In genomic region chr19:611506-611869, GRCh38 we compare ENCODE assay signal across 9 cellular contexts. TPM values are rescaled to one million over a fixed set of nuclear protein-coding genes. Genes with fewer than 3 reads are reported as not detected.
DNase-seq lines count a peak whose midpoint lies in the region; ATAC-seq and TF ChIP-seq lines count a peak whose summit lies in the region.
"Had no signal": no experiment of that assay in that cellular context is flagged by ENCODE, and none has a peak within 500 bp of the region (broad histone marks: within the 10 kb centered on the region; RNA-seq: fewer than 3 reads in every experiment).

No MANE protein-coding gene starts in this region.

- H3K9me3 Mint-ChIP-seq in activated naive CD4-positive, alpha-beta T cell treated with anti-CD3 and anti-CD28 coated beads for 36 hours = no peaks in the 10 kb centered on the region
- H3K9me3 Mint-ChIP-seq in naive thymus-derived CD4-positive, alpha-beta T cell = no peaks in the 10 kb centered on the region

- no peaks in the 10 kb centered on the region for H3K27me3 ChIP-seq in AG04450 (ENCODE audit: control insufficient read depth, insufficient read depth, low read length)
- H3K27me3 ChIP-seq in naive thymus-derived CD4-positive, alpha-beta T cell (ENCODE audit: control insufficient read depth in 2 of 2, insufficient read depth in 2 of 2, low read length in 2 of 2) = no peaks in the 10 kb centered on the region

- H3K4me1 Mint-ChIP-seq in activated naive CD4-positive, alpha-beta T cell treated with anti-CD3 and anti-CD28 coated beads for 36 hours (ENCODE audit: low read depth) = peaks cover 28% of the 10 kb centered on the region
- H3K4me1 Mint-ChIP-seq in naive thymus-derived CD4-positive, alpha-beta T cell = peaks cover 0 to 23% (median 17%) of the 10 kb centered on the region in 7 donors

- peak overlapping the region; percentile 87 for H3K27ac ChIP-seq in AG04450 (ENCODE audit: low read depth, low read length)
- peak overlapping the region; percentile 75 for H3K27ac ChIP-seq in naive thymus-derived CD4-positive, alpha-beta T cell (ENCODE audit: low read depth, low read length)

- intact Hi-C loops in activated naive CD4-positive, alpha-beta T cell treated with anti-CD3 and anti-CD28 coated beads for 36 hours (cut with micrococcal nuclease) = loop anchor here (1.0 to 5.0 kb wide), 5 partner anchors 22 to 651 kb away; partner anchors contain the start of genes BSG and POLRMT
- intact Hi-C loops in naive thymus-derived CD4-positive, alpha-beta T cell (cut with micrococcal nuclease) = loop anchor here (1.0 to 5.0 kb wide), 6 partner anchors 22 to 100 kb away; partner anchors contain the start of genes BSG (in 2 of the 2) and POLRMT (in 1 of the 2)

- CTCF ChIA-PET in AG04450 (lab: Charles Lee) = no interaction called here
- CTCF ChIA-PET in activated naive CD4-positive, alpha-beta T cell treated with anti-CD3 and anti-CD28 coated beads for 36 hours (lab: Charles Lee) = interaction anchor here (1.0 kb wide), 1 partner anchor 15 kb away, joined by 3 read pairs; no protein-coding TSS in a partner anchor
- CTCF ChIA-PET in naive thymus-derived CD4-positive, alpha-beta T cell (lab: Charles Lee) = no interaction called here

- no peak overlapping the region for H3K4me3 ChIP-seq in AG04450 (ENCODE audit: low read depth, low read length)
- peak overlapping the region; percentile 49 for H3K4me3 ChIP-seq in naive thymus-derived CD4-positive, alpha-beta T cell (ENCODE audit: low read length)

- no peaks in the 10 kb centered on the region for H3K27me3 Mint-ChIP-seq in activated naive CD4-positive, alpha-beta T cell treated with anti-CD3 and anti-CD28 coated beads for 36 hours (ENCODE audit: low read depth)
- no peaks in the 10 kb centered on the region for H3K27me3 Mint-ChIP-seq in naive thymus-derived CD4-positive, alpha-beta T cell

- peaks cover 12% of the 10 kb centered on the region in 2 donors for H3K4me1 ChIP-seq in naive thymus-derived CD4-positive, alpha-beta T cell (ENCODE audit: control insufficient read depth in 2 of 2, insufficient read depth in 2 of 2, low read length in 2 of 2)

- H3K9me3 ChIP-seq in AG04450 (ENCODE audit: control insufficient read depth, insufficient read depth, low read length) = no peaks in the 10 kb centered on the region; the same call in 1 of the 2 replicates
- no peaks in the 10 kb centered on the region for H3K9me3 ChIP-seq in naive thymus-derived CD4-positive, alpha-beta T cell (ENCODE audit: control insufficient read depth in 2 of 3, low read length in 3 of 3)

- H3K27ac Mint-ChIP-seq in activated naive CD4-positive, alpha-beta T cell treated with anti-CD3 and anti-CD28 coated beads for 36 hours = peak overlapping the region; percentile 94
- peak overlapping the region in 7 of 9 donors; percentile 80 to 98 (median 89) for H3K27ac Mint-ChIP-seq in naive thymus-derived CD4-positive, alpha-beta T cell

- DNase-seq in AG04450 (ENCODE audit: low read depth, low spot score) (peak; percentile 76), NCI-H226 (peak; percentile 24), hypothalamus (lab: John Stamatoyannopoulos, UW) (no peak)
- peak; percentile 87 for DNase-seq in activated naive CD4-positive, alpha-beta T cell treated with anti-CD3 and anti-CD28 coated beads for 36 hours
- DNase-seq in naive thymus-derived CD4-positive, alpha-beta T cell = peak in 1 of 9 donors; percentile 62

- H3K4me3 Mint-ChIP-seq in activated naive CD4-positive, alpha-beta T cell treated with anti-CD3 and anti-CD28 coated beads for 36 hours = peak overlapping the region; percentile 82
- H3K4me3 Mint-ChIP-seq in naive thymus-derived CD4-positive, alpha-beta T cell = peak overlapping the region; percentile 83 to 97 (median 94)

- POLR2A ChIA-PET in AG04450 (lab: Yijun Ruan, JAX) = interaction anchor here (0.6 kb wide), 1 partner anchor 859 kb away, joined by 3 read pairs; no protein-coding TSS in a partner anchor
- POLR2A ChIA-PET in naive thymus-derived CD4-positive, alpha-beta T cell (lab: Charles Lee) = interaction anchor here (0.6 to 1.8 kb wide), 6 partner anchors 11 to 50 kb away, joined by 3 to 7 read pairs (median 4); no protein-coding TSS in a partner anchor

- H3K36me3 Mint-ChIP-seq in activated naive CD4-positive, alpha-beta T cell treated with anti-CD3 and anti-CD28 coated beads for 36 hours (ENCODE audit: low read depth) = peaks cover 10% of the 10 kb centered on the region
- peaks cover 0 to 14% (median 4%) of the 10 kb centered on the region in 5 donors for H3K36me3 Mint-ChIP-seq in naive thymus-derived CD4-positive, alpha-beta T cell

- ATAC-seq in naive thymus-derived CD4-positive, alpha-beta T cell = peak; percentile 14
- ATAC-seq in GM21576 (IDR thresholded peaks at IDR 0.05; ENCODE audit: unreplicated experiment) = no peak
- ATAC-seq in HG03280 (IDR thresholded peaks at IDR 0.05; ENCODE audit: unreplicated experiment) = no peak
- ATAC-seq in GM18511 (IDR thresholded peaks at IDR 0.05; ENCODE audit: unreplicated experiment) = no peak

- no peak for TF ChIP-seq CTCF in AG04450 (IDR thresholded peaks at IDR 0.05; ENCODE audit: low read depth, low read length)

- H3K36me3 ChIP-seq in naive thymus-derived CD4-positive, alpha-beta T cell (ENCODE audit: control insufficient read depth in 2 of 3, insufficient read depth in 3 of 3, low read length in 3 of 3) = peaks cover 0 to 4% (median 0%) of the 10 kb centered on the region in 3 experiments

RNA-seq across cellular contexts. Expression of gene HCN2, which starts 21.8 kb away (rescaled TPM):
- polyA plus RNA-seq in AG04450 (2011; rRNA removed) = 0.33 and 0.58 TPM in 2 replicates
- 1.2 and 2.1 TPM in 2 replicates for polyA minus RNA-seq in AG04450 (2011; rRNA and poly(A)+ RNA removed)
- under 1 TPM; 0.41 to 0.49 TPM for total RNA-seq in activated naive CD4-positive, alpha-beta T cell treated with anti-CD3 and anti-CD28 coated beads for 36 hours
- 1 to 10 TPM in 4 of 5 experiments, under 1 TPM in 1; 0.93 to 2.6 (median 2.2) TPM for total RNA-seq in naive thymus-derived CD4-positive, alpha-beta T cell
- polyA plus RNA-seq in naive thymus-derived CD4-positive, alpha-beta T cell = not detected

RNA-seq across cellular contexts. Expression of gene POLRMT, which starts 21.8 kb away (rescaled TPM):
- 15.5 and 21.1 TPM in 2 replicates for polyA plus RNA-seq in AG04450 (2011; rRNA removed)
- polyA minus RNA-seq in AG04450 (2011; rRNA and poly(A)+ RNA removed) = 40.1 and 63.1 TPM in 2 replicates
- total RNA-seq in activated naive CD4-positive, alpha-beta T cell treated with anti-CD3 and anti-CD28 coated beads for 36 hours = 10 to 100 TPM; 63.8 to 65.6 TPM
- 100 to 1,000 TPM in 1 of 5 experiments, 10 to 100 TPM in 4; 61.2 to 105 (median 71.3) TPM for total RNA-seq in naive thymus-derived CD4-positive, alpha-beta T cell
- 10 to 100 TPM; 37.4 to 51.8 TPM for polyA plus RNA-seq in naive thymus-derived CD4-positive, alpha-beta T cell

RNA-seq across cellular contexts. Expression of gene FGF22, which starts 28.2 kb away (rescaled TPM):
- not detected in 2 replicates for polyA plus RNA-seq in AG04450 (2011; rRNA removed)
- not detected in 2 replicates for polyA minus RNA-seq in AG04450 (2011; rRNA and poly(A)+ RNA removed)
- not detected for total RNA-seq in activated naive CD4-positive, alpha-beta T cell treated with anti-CD3 and anti-CD28 coated beads for 36 hours
- 1 to 10 TPM in 2 of 5 experiments, under 1 TPM in 2, not detected in 1; 0.17 to 1.8 (median 0.95) TPM for total RNA-seq in naive thymus-derived CD4-positive, alpha-beta T cell
- not detected for polyA plus RNA-seq in naive thymus-derived CD4-positive, alpha-beta T cell
- total RNA-seq: activated CD8-positive, alpha-beta memory T cell treated with anti-CD3 and anti-CD28 coated beads for 36 hours had no signal

RNA-seq across cellular contexts. Expression of gene BSG, which starts 39.1 kb away (rescaled TPM):
- polyA plus RNA-seq in AG04450 (2011; rRNA removed) = 404 and 515 TPM in 2 replicates
- 165 and 222 TPM in 2 replicates for polyA minus RNA-seq in AG04450 (2011; rRNA and poly(A)+ RNA removed)
- total RNA-seq in activated naive CD4-positive, alpha-beta T cell treated with anti-CD3 and anti-CD28 coated beads for 36 hours = 100 to 1,000 TPM; 160 to 161 TPM
- total RNA-seq in naive thymus-derived CD4-positive, alpha-beta T cell = 100 to 1,000 TPM; 109 to 247 (median 120) TPM
- 100 to 1,000 TPM; 246 to 349 TPM for polyA plus RNA-seq in naive thymus-derived CD4-positive, alpha-beta T cell

RNA-seq across cellular contexts. Expression of gene RNF126, which starts 51.5 kb away (rescaled TPM):
- polyA plus RNA-seq in AG04450 (2011; rRNA removed) = 1.7 and 3.1 TPM in 2 replicates
- polyA minus RNA-seq in AG04450 (2011; rRNA and poly(A)+ RNA removed) = 1.7 and 2.0 TPM in 2 replicates
- 100 to 1,000 TPM in 1 of 2 experiments, 10 to 100 TPM in 1; 99.5 to 108 TPM for total RNA-seq in activated naive CD4-positive, alpha-beta T cell treated with anti-CD3 and anti-CD28 coated beads for 36 hours
- total RNA-seq in naive thymus-derived CD4-positive, alpha-beta T cell = 100 to 1,000 TPM in 3 of 5 experiments, 10 to 100 TPM in 2; 75.1 to 110 (median 101) TPM
- polyA plus RNA-seq in naive thymus-derived CD4-positive, alpha-beta T cell = 10 to 100 TPM; 55.3 to 70.3 TPM

Comparison
In these comparisons a context has a peak if more than half of its experiments do, and no peak if none do; other contexts are left out.
1. DNase-seq: peak in AG04450 (single experiment), NCI-H226 (single experiment) and activated naive CD4-positive, alpha-beta T cell treated with anti-CD3 and anti-CD28 coated beads for 36 hours (single experiment); none in hypothalamus (0 of 51).